ENCODE assay signal across 29 cellular contexts in the genomic region with DNA sequence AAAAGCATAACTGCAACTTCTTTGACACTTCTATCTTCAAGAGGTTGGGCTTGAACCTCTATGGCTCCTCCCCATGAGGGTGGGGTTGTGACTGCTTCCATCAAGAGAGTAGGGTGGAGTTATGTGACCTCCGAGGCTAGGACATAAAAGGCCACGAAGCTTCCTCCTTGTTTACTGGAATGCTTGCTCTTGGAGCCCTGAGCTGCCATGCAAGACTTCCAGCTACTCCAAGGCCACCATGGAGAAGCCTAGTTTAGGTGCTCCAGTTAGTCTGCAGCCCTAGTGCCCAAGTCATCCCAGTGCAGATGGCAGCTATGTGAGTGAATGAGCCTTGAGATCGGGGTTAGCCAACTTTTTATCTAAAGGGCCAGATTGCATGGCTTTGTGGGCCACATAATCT. TPM values are rescaled to one million over a fixed set of nuclear protein-coding genes. Genes with fewer than 3 reads are reported as not detected.
A peak's percentile ranks its signal among the peaks of the same experiment; 100 is the strongest.
DNase-seq lines count a peak whose midpoint lies in the region; ATAC-seq and TF ChIP-seq lines count a peak whose summit lies in the region.
"Had no signal": no experiment of that assay in that cellular context is flagged by ENCODE, and none has a peak within 500 bp of the region (broad histone marks: within the 10 kb centered on the region; RNA-seq: fewer than 3 reads in every experiment).

No MANE protein-coding gene starts in this region.

- H3K36me3 ChIP-seq in transverse colon, result no peaks in the 10 kb centered on the region
- H3K36me3 ChIP-seq: cardiac muscle cell, left ventricle myocardium inferior, pancreas, spleen, tibial artery had no signal

- no peak overlapping the region for H3K27ac ChIP-seq in transverse colon
- H3K27ac ChIP-seq: cardiac muscle cell, left ventricle myocardium inferior, pancreas, tibial artery had no signal

- 44% methylated on average over 3 of the region's 3 CpGs; no CpG with 5 or more reads in 1 of the 2 donors for WGBS in transverse colon (ENCODE audit: low coverage in 1 of 2), 2 donors

- H3K4me1 ChIP-seq in transverse colon, result peaks cover 0 to 26% (median 16%) of the 10 kb centered on the region in 4 donors

- H3K9me3 Mint-ChIP-seq in activated T-helper 1 cell treated with anti-CD3 and anti-CD28 coated beads, Interleukin-12 subunit alpha, Interleukin-12 subunit beta, Interleukin-2, Interleukin-4 antibody, amounts not matched to agents 30 ng/mL and 10 ng/mL and 1 ng/mL, durations not matched to agents 14 hours and 24 hours and 36 hours, result no peaks in the 10 kb centered on the region
- H3K9me3 Mint-ChIP-seq: activated CD4-positive, alpha-beta memory T cell treated with anti-CD3 and anti-CD28 coated beads, Interleukin-2, amount 10 ng/mL, durations not matched to agents 7 days and 5 days; activated naive CD4-positive, alpha-beta T cell treated with anti-CD3 and anti-CD28 coated beads, Interleukin-2, amount 50 U/mL, for 72 hours; activated T-helper 2 cell treated with anti-CD3 and anti-CD28 coated beads, Interferon-gamma antibody, Interleukin-2, Interleukin-4, amounts not matched to agents 10 μg/mL and 5 μg/mL and 100 μg/mL, durations not matched to agents 14 hours and 24 hours and 36 hours; CD8-positive, alpha-beta T cell; naive thymus-derived CD4-positive, alpha-beta T cell had no signal

- H3K27me3 ChIP-seq in transverse colon, result peaks cover 12% of the 10 kb centered on the region
- H3K27me3 ChIP-seq: pancreas, tibial artery had no signal

- TF ChIP-seq CTCF in transverse colon (IDR thresholded peaks at IDR 0.05), result no peak

- DNase-seq in NCI-H2171 treated with DMSO at 0.1 percent for 48 hours (lab: John Stamatoyannopoulos, UW), result peak; percentile 31
- no peak for DNase-seq in NCI-H2171 (lab: John Stamatoyannopoulos, UW)
- DNase-seq in activated T-helper 1 cell treated with anti-CD3 and anti-CD28 coated beads, Interleukin-12 subunit alpha, Interleukin-12 subunit beta, Interleukin-2, Interleukin-4 antibody, amounts not matched to agents 30 ng/mL and 10 ng/mL and 1 ng/mL, durations not matched to agents 14 hours and 24 hours and 36 hours (ENCODE audit: low spot score), result no peak
- peak; percentile 30 for DNase-seq in transverse colon
- no peak for DNase-seq in middle frontal gyrus (ENCODE audit: extremely low spot score, low spot score)
- DNase-seq in NCI-H524 treated with DMSO at 0.1 percent for 48 hours (lab: John Stamatoyannopoulos, UW), result no peak
- DNase-seq: 8988T; activated CD4-positive, alpha-beta memory T cell treated with anti-CD3 and anti-CD28 coated beads, Interleukin-2, amount 10 ng/mL, durations not matched to agents 7 days and 5 days; AML-193; anterior cingulate cortex; CD8-positive, alpha-beta T cell; dermis blood vessel endothelial cell; EL; left ventricle myocardium inferior; naive thymus-derived CD4-positive, alpha-beta T cell; NCI-H1092 treated with DMSO at 0.1 percent for 48 hours; NCI-H187; NCI-H526; pancreas; spleen; T-helper 9 cell; tibial artery had no signal

- no peak for ATAC-seq in HG03571 (IDR thresholded peaks at IDR 0.05; ENCODE audit: unreplicated experiment)
- ATAC-seq: activated naive CD4-positive, alpha-beta T cell treated with anti-CD3 and anti-CD28 coated beads, Interleukin-2, amount 50 U/mL, for 72 hours; CD8-positive, alpha-beta T cell; GM12878; naive thymus-derived CD4-positive, alpha-beta T cell; Panc1; pancreas had no signal

- TF ChIP-seq EP300 in transverse colon (IDR thresholded peaks at IDR 0.05; ENCODE audit: low read depth), result no peak

- peaks cover 33% of the 10 kb centered on the region for H3K27me3 Mint-ChIP-seq in activated T-helper 1 cell treated with anti-CD3 and anti-CD28 coated beads, Interleukin-12 subunit alpha, Interleukin-12 subunit beta, Interleukin-2, Interleukin-4 antibody, amounts not matched to agents 30 ng/mL and 10 ng/mL and 1 ng/mL, durations not matched to agents 14 hours and 24 hours and 36 hours (ENCODE audit: insufficient read depth)

- H3K4me1 Mint-ChIP-seq in activated T-helper 1 cell treated with anti-CD3 and anti-CD28 coated beads, Interleukin-12 subunit alpha, Interleukin-12 subunit beta, Interleukin-2, Interleukin-4 antibody, amounts not matched to agents 30 ng/mL and 10 ng/mL and 1 ng/mL, durations not matched to agents 14 hours and 24 hours and 36 hours (ENCODE audit: low read depth), result peaks cover 17% of the 10 kb centered on the region

- no peaks in the 10 kb centered on the region for H3K36me3 Mint-ChIP-seq in activated T-helper 1 cell treated with anti-CD3 and anti-CD28 coated beads, Interleukin-12 subunit alpha, Interleukin-12 subunit beta, Interleukin-2, Interleukin-4 antibody, amounts not matched to agents 30 ng/mL and 10 ng/mL and 1 ng/mL, durations not matched to agents 14 hours and 24 hours and 36 hours (ENCODE audit: low read depth)
- H3K36me3 Mint-ChIP-seq: activated naive CD4-positive, alpha-beta T cell treated with anti-CD3 and anti-CD28 coated beads, Interleukin-2, amount 50 U/mL, for 72 hours; CD8-positive, alpha-beta T cell; naive thymus-derived CD4-positive, alpha-beta T cell had no signal

- H3K4me3 Mint-ChIP-seq in activated T-helper 1 cell treated with anti-CD3 and anti-CD28 coated beads, Interleukin-12 subunit alpha, Interleukin-12 subunit beta, Interleukin-2, Interleukin-4 antibody, amounts not matched to agents 30 ng/mL and 10 ng/mL and 1 ng/mL, durations not matched to agents 14 hours and 24 hours and 36 hours, result peak overlapping the region; percentile 43
- H3K4me3 Mint-ChIP-seq: activated CD4-positive, alpha-beta memory T cell treated with anti-CD3 and anti-CD28 coated beads, Interleukin-2, amount 10 ng/mL, durations not matched to agents 7 days and 5 days; CD8-positive, alpha-beta T cell had no signal

- in situ Hi-C loops in transverse colon (cut with MboI; ENCODE audit: low pct_ligation_motif_present in 1 of 4, low pct_unique_long_range_greater_than_20kb in 1 of 4, low sequenced_read_pairs in 3 of 4), result loop anchor here in 1 of 4 donors (10.0 kb wide), 1 partner anchor 159 kb away; a partner anchor contains a TSS

- intact Hi-C loops in activated T-helper 1 cell treated with anti-CD3 and anti-CD28 coated beads, Interleukin-12 subunit alpha, Interleukin-12 subunit beta, Interleukin-2, Interleukin-4 antibody, amounts not matched to agents 30 ng/mL and 10 ng/mL and 1 ng/mL, durations not matched to agents 14 hours and 24 hours and 36 hours (cut with micrococcal nuclease), result no loop called here
- intact Hi-C loops in transverse colon (cut with DNase I; ENCODE audit: low total_unique reads), result loop anchor here (5.0 kb wide), 1 partner anchor 151 kb away; no protein-coding TSS in a partner anchor

- no peak overlapping the region for H3K27ac Mint-ChIP-seq in activated T-helper 1 cell treated with anti-CD3 and anti-CD28 coated beads, Interleukin-12 subunit alpha, Interleukin-12 subunit beta, Interleukin-2, Interleukin-4 antibody, amounts not matched to agents 30 ng/mL and 10 ng/mL and 1 ng/mL, durations not matched to agents 14 hours and 24 hours and 36 hours
- H3K27ac Mint-ChIP-seq: activated CD4-positive, alpha-beta memory T cell treated with anti-CD3 and anti-CD28 coated beads, Interleukin-2, amount 10 ng/mL, durations not matched to agents 7 days and 5 days; activated naive CD4-positive, alpha-beta T cell treated with anti-CD3 and anti-CD28 coated beads, Interleukin-2, amount 50 U/mL, for 72 hours; activated T-helper 2 cell treated with anti-CD3 and anti-CD28 coated beads, Interferon-gamma antibody, Interleukin-2, Interleukin-4, amounts not matched to agents 10 μg/mL and 5 μg/mL and 100 μg/mL, durations not matched to agents 14 hours and 24 hours and 36 hours had no signal

- no peak for TF ChIP-seq POLR2A in transverse colon (IDR thresholded peaks at IDR 0.05)

- H3K4me3 ChIP-seq in iPS-18c (ENCODE audit: insufficient read depth, low read depth, low read length) (0 out of 2 replicates have a peak overlapping the region, but pooled peaks have one; percentile 9), transverse colon (no peak overlapping the region)
- H3K4me3 ChIP-seq: cardiac muscle cell, GM12878, left ventricle myocardium inferior, pancreas, tibial artery had no signal

- H3K9me3 ChIP-seq in iPS-18c (ENCODE audit: control insufficient read depth, insufficient read depth, low read length), result no peaks in the 10 kb centered on the region
- no peaks in the 10 kb centered on the region for H3K9me3 ChIP-seq in transverse colon
- H3K9me3 ChIP-seq: left ventricle myocardium inferior, pancreas, spleen, tibial artery had no signal

RNA-seq across cellular contexts. Expression of a gene that starts 2.4 kb away (rescaled TPM):
- 1.3 and 1.9 TPM in 2 replicates for total RNA-seq in activated T-helper 1 cell treated with anti-CD3 and anti-CD28 coated beads, Interleukin-12 subunit alpha, Interleukin-12 subunit beta, Interleukin-2, Interleukin-4 antibody, amounts not matched to agents 30 ng/mL and 10 ng/mL and 1 ng/mL, durations not matched to agents 14 hours and 24 hours and 36 hours
- total RNA-seq in transverse colon, result 10 to 100 TPM; 10.8 to 28.6 (median 11.6) TPM

RNA-seq across cellular contexts. Expression of a gene that starts 12.0 kb away (rescaled TPM):
- 120 and 126 TPM in 2 replicates for total RNA-seq in activated T-helper 1 cell treated with anti-CD3 and anti-CD28 coated beads, Interleukin-12 subunit alpha, Interleukin-12 subunit beta, Interleukin-2, Interleukin-4 antibody, amounts not matched to agents 30 ng/mL and 10 ng/mL and 1 ng/mL, durations not matched to agents 14 hours and 24 hours and 36 hours
- total RNA-seq in transverse colon, result 10 to 100 TPM; 37.3 to 67.3 (median 51.4) TPM

Comparison
In these comparisons a context has a peak if more than half of its experiments do, and no peak if none do; other contexts are left out.
1. DNase-seq: peak in NCI-H2171 treated with DMSO at 0.1 percent for 48 hours (single experiment) and transverse colon (single experiment); none in NCI-H2171 (single experiment), activated T-helper 1 cell treated with anti-CD3 and anti-CD28 coated beads, Interleukin-12 subunit alpha, Interleukin-12 subunit beta, Interleukin-2, Interleukin-4 antibody, amounts not matched to agents 30 ng/mL and 10 ng/mL and 1 ng/mL, durations not matched to agents 14 hours and 24 hours and 36 hours (single experiment), middle frontal gyrus (single experiment) and NCI-H524 treated with DMSO at 0.1 percent for 48 hours (single experiment).